Comparison of ENCODE assay signal across 9 cellular contexts in the genomic region with DNA sequence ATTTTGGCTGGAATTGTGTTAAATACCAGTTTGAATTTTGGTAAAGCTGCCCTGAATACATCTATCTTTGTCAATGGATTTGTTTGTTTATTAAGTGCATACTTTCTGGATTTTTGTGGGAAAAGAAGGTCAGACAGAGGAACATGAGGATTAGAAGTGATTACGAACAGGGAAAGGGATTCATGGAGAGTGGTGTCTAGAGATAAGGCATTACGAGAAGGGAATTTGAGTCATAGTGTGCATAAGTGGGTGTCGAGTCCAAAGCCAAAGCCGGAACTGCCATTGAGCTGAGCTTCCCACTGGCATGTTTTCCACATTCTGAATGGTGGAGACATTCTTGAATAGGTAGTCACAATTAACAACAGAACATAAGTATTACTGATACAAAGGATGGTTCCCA.
A peak's percentile ranks its signal among the peaks of the same experiment; 100 is the strongest.
DNase-seq lines count a peak whose midpoint lies in the region; ATAC-seq and TF ChIP-seq lines count a peak whose summit lies in the region.
"Had no signal": no experiment of that assay in that cellular context is flagged by ENCODE, and none has a peak within 500 bp of the region (broad histone marks: within the 10 kb centered on the region; RNA-seq: fewer than 3 reads in every experiment).

No MANE protein-coding gene starts in this region.

- peak overlapping the region; percentile 29 for H3K27ac Mint-ChIP-seq in MCF 10A (ENCODE audit: low read depth, unreplicated experiment)

- H3K4me2 ChIP-seq in hepatocyte: no peak overlapping the region

- POLR2A ChIA-PET in MCF 10A (lab: Yijun Ruan, JAX): interaction anchor here (1.0 kb wide), 1 partner anchor 223 kb away, joined by 3 read pairs; no protein-coding TSS in a partner anchor

- DNase-seq in MCF 10A (ENCODE audit: unreplicated experiment): peak; percentile 86
- no peak for DNase-seq in breast epithelium (ENCODE audit: low spot score in 2 of 2)
- DNase-seq in astrocyte of the cerebellum (ENCODE audit: low read depth): peak; percentile 98
- peak; percentile 36 for DNase-seq in hepatocyte (ENCODE audit: low spot score)
- no peak for DNase-seq in upper lobe of right lung
- DNase-seq in MV-4-11 (lab: John Stamatoyannopoulos, UW): no peak

- no peaks in the 10 kb centered on the region for H4K20me1 ChIP-seq in hepatocyte (ENCODE audit: insufficient read depth, poor library complexity, severe bottlenecking)

- no peak overlapping the region for H3K4me3 Mint-ChIP-seq in MCF 10A (ENCODE audit: unreplicated experiment)

- no peaks in the 10 kb centered on the region for H3K27me3 ChIP-seq in breast epithelium
- H3K27me3 ChIP-seq in hepatocyte: no peaks in the 10 kb centered on the region
- no peaks in the 10 kb centered on the region for H3K27me3 ChIP-seq in upper lobe of right lung
- H3K27me3 ChIP-seq: thyroid gland had no signal

- CTCF ChIA-PET in MCF 10A (lab: Yijun Ruan, JAX): no interaction called here

- no TSS peak for BruUV-seq in MCF 10A (replicated peaks; lab: Mats Ljungman, UMichigan)

- ATAC-seq in upper lobe of right lung (peak; percentile 62), GM21619 (IDR thresholded peaks at IDR 0.05; ENCODE audit: unreplicated experiment) (no peak), GM18505 (IDR thresholded peaks at IDR 0.05; ENCODE audit: unreplicated experiment) (no peak)

- no peaks in the 10 kb centered on the region for H3K9me2 ChIP-seq in hepatocyte (replicated peaks; ENCODE audit: insufficient read depth)

- H3K9me3 ChIP-seq in breast epithelium: no peaks in the 10 kb centered on the region
- H3K9me3 ChIP-seq in hepatocyte (ENCODE audit: low read depth): no peaks in the 10 kb centered on the region
- H3K9me3 ChIP-seq in upper lobe of right lung: no peaks in the 10 kb centered on the region
- H3K9me3 ChIP-seq: thyroid gland had no signal

- H3K36me3 ChIP-seq in breast epithelium (no peaks in the 10 kb centered on the region), hepatocyte (replicated peaks; ENCODE audit: insufficient read depth, low read depth) (no peaks in the 10 kb centered on the region), upper lobe of right lung (no peaks in the 10 kb centered on the region)
- H3K36me3 ChIP-seq: thyroid gland had no signal

- TF ChIP-seq POLR2A in breast epithelium (IDR thresholded peaks at IDR 0.05): no peak
- TF ChIP-seq POLR2A in GM18505 (IDR thresholded peaks at IDR 0.05; ENCODE audit: borderline replicate concordance, extremely low read depth, insufficient read depth, insufficient read length): no peak

- TF ChIP-seq CTCF in MCF 10A (IDR thresholded peaks at IDR 0.05; ENCODE audit: unreplicated experiment) (no peak), breast epithelium (IDR thresholded peaks at IDR 0.05) (no peak), astrocyte of the cerebellum (IDR thresholded peaks at IDR 0.05; ENCODE audit: low read depth, low read length, missing control alignments) (no peak), hepatocyte (IDR thresholded peaks at IDR 0.05; ENCODE audit: poor library complexity) (no peak), upper lobe of right lung (IDR thresholded peaks at IDR 0.05) (no peak)

- intact Hi-C loops in MCF 10A (cut with micrococcal nuclease) (no loop called here), breast epithelium (cut with DNase I; ENCODE audit: low total_unique reads) (no loop called here), upper lobe of right lung (cut with DNase I) (no loop called here)

- no peaks in the 10 kb centered on the region for H3K79me2 ChIP-seq in hepatocyte

- no peaks in the 10 kb centered on the region for H3K36me3 Mint-ChIP-seq in MCF 10A (ENCODE audit: insufficient read depth, unreplicated experiment)

- no peaks in the 10 kb centered on the region for H3K27me3 Mint-ChIP-seq in MCF 10A (ENCODE audit: insufficient read depth, unreplicated experiment)

- H3K27ac ChIP-seq in breast epithelium (peak overlapping the region in 1 of 2 donors; percentile 34), hepatocyte (no peak overlapping the region), upper lobe of right lung (no peak overlapping the region)
- H3K27ac ChIP-seq: thyroid gland had no signal

- peaks cover 33% of the 10 kb centered on the region for H3K4me1 Mint-ChIP-seq in MCF 10A (ENCODE audit: insufficient read depth, unreplicated experiment)

- no peaks in the 10 kb centered on the region for H3K9me3 Mint-ChIP-seq in MCF 10A (ENCODE audit: unreplicated experiment)

- no peak overlapping the region for H2AFZ ChIP-seq in hepatocyte

- 14% methylated on average over 4 of the region's 4 CpGs for WGBS in hepatocyte (ENCODE audit: low lambda C conversion rate, missing lambda C conversion rate)

- H3K4me1 ChIP-seq in breast epithelium (no peaks in the 10 kb centered on the region), hepatocyte (ENCODE audit: insufficient read depth) (peaks cover 14% of the 10 kb centered on the region), upper lobe of right lung (peaks cover 11% of the 10 kb centered on the region)

- H3K4me3 ChIP-seq in breast epithelium (no peak overlapping the region), astrocyte of the cerebellum (ENCODE audit: low read depth, low read length) (no peak overlapping the region), hepatocyte (no peak overlapping the region), upper lobe of right lung (no peak overlapping the region)
- H3K4me3 ChIP-seq: thyroid gland had no signal

- in situ Hi-C loops in astrocyte of the cerebellum (cut with HindIII; ENCODE audit: low sequenced_read_pairs): no loop called here

Comparison
In these comparisons a context has a peak if more than half of its experiments do, and no peak if none do; other contexts are left out.
1. DNase-seq: peak in MCF 10A (single experiment), astrocyte of the cerebellum (single experiment) and hepatocyte (single experiment); none in breast epithelium (0 of 2), upper lobe of right lung (single experiment) and MV-4-11 (single experiment).